12 cellular contexts compared by ENCODE assay signal in the genomic region with DNA sequence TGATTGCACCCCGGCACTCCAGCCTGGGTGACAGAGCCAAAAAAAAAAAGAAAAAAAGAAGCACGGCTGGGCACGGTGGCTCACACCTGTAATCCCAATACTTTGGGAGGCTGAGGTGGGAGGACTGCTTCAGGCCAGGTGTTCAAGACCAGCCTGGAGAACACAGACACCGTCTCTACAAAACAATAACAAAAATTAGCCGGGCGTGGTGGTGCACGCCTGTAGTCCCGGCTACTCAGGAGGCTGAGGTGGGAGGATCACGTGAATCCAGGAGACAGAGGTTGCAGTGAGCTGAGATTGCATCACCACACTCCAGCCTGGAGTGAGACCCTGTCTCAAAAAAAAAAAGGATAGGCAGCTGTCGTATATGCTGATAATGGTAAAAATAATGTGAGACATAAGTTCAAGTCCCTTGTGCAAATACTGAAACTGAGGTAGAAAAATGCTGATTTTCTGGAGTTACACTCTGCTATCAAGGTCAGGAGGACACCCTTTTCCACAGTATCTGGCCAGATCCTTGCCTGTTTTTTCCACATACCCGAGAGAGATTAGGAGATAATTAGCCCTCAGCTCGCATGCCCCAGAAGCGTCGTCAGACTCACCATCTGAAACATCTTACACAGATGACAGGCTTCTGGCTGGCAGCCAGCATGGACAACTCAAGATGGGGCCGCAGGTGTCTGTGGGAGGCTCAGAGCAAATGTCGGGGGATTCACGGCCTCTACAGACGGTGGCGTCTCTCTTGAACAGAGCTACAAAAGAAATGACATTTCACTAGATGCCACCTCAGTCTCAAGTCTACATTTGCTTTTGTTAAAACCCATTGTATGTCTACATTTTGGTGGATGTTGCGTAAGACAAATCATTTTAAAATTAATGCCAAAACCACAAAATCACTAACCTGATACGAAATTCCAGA. TPM values are rescaled to one million over a fixed set of nuclear protein-coding genes. Genes with fewer than 3 reads are reported as not detected.
DNase-seq lines count a peak whose midpoint lies in the region; ATAC-seq and TF ChIP-seq lines count a peak whose summit lies in the region.
"Had no signal": no experiment of that assay in that cellular context is flagged by ENCODE, and none has a peak within 500 bp of the region (broad histone marks: within the 10 kb centered on the region; RNA-seq: fewer than 3 reads in every experiment).

No MANE protein-coding gene starts in this region.

- peaks cover 7 to 13% of the 10 kb centered on the region in 2 experiments; a peak in 3 of 4 replicates for H3K79me1 ChIP-seq in IMR-90 (ENCODE audit: low read depth in 1 of 2, low read length in 2 of 2)

- no peak overlapping the region for H4K5ac ChIP-seq in IMR-90 (ENCODE audit: low read depth, low read length)

- H2BK120ac ChIP-seq in IMR-90 (ENCODE audit: low read depth, low read length) = no peak overlapping the region

- ATAC-seq in IMR-90 (ENCODE audit: low read depth) (peak; percentile 36), HG02610 (IDR thresholded peaks at IDR 0.05; ENCODE audit: unreplicated experiment) (no peak), HG02852 (IDR thresholded peaks at IDR 0.05; ENCODE audit: unreplicated experiment) (no peak)
- ATAC-seq: activated T-cell treated with anti-CD3 and anti-CD28 coated beads, Interleukin-2, amount 50 U/mL, for 72 hours had no signal

- H2AK9ac ChIP-seq in IMR-90 (replicated peaks; ENCODE audit: low read depth, low read length, poor library complexity) = no peak overlapping the region

- H3K56ac ChIP-seq in IMR-90 (ENCODE audit: extremely low read depth, insufficient read depth, low read length) = no peak overlapping the region

- no peaks in the 10 kb centered on the region for H4K20me1 ChIP-seq in IMR-90 (ENCODE audit: insufficient read depth, low read length)

- CTCF ChIA-PET in IMR-90 (lab: Yijun Ruan, JAX) = interaction anchor here (0.5 to 0.6 kb wide), 2 partner anchors 11 to 249 kb away, joined by 3 to 8 read pairs; no protein-coding TSS in a partner anchor

- H3K4me1 ChIP-seq in BE2C (peaks cover 5% of the 10 kb centered on the region), IMR-90 (ENCODE audit: control insufficient read depth, insufficient read depth, low read length) (peaks cover 3% of the 10 kb centered on the region)

- TF ChIP-seq POLR2A in IMR-90 (IDR thresholded peaks at IDR 0.05; ENCODE audit: low read depth, low read length) = no peak

- no peak overlapping the region for H2BK5ac ChIP-seq in IMR-90 (ENCODE audit: low read depth, low read length, poor library complexity, severe bottlenecking)

- peaks cover 38% of the 10 kb centered on the region for H3K36me3 ChIP-seq in BE2C
- peaks cover 36% of the 10 kb centered on the region for H3K36me3 ChIP-seq in IMR-90 (ENCODE audit: control insufficient read depth, insufficient read depth, low read length)

- TF ChIP-seq RAD21 in IMR-90 (IDR thresholded peaks at IDR 0.05; ENCODE audit: low read length) = no peak

- H3K27me3 ChIP-seq in BE2C = no peaks in the 10 kb centered on the region
- H3K27me3 ChIP-seq in IMR-90 (ENCODE audit: control insufficient read depth, insufficient read depth, low read length) = no peaks in the 10 kb centered on the region

- no peak overlapping the region for H3K14ac ChIP-seq in IMR-90 (replicated peaks; ENCODE audit: low read depth, low read length)

- no peak overlapping the region for H3K4me3 ChIP-seq in BE2C (ENCODE audit: low read depth, low read length)
- no peak overlapping the region for H3K4me3 ChIP-seq in IMR-90 (ENCODE audit: insufficient read depth, low read depth, low read length)
- H3K4me3 ChIP-seq: skin epidermis had no signal

- H3K23ac ChIP-seq in IMR-90 (ENCODE audit: low read depth, low read length) = no peak overlapping the region

- no peak overlapping the region for H3K18ac ChIP-seq in IMR-90 (ENCODE audit: low read depth, low read length)

- DNase-seq in BE2C = peak; percentile 84
- peak; percentile 60 for DNase-seq in IMR-90
- peak; percentile 66 to 72 for DNase-seq in SHP77 (lab: John Stamatoyannopoulos, UW)
- peak; percentile 27 for DNase-seq in glomerular visceral epithelial cell (ENCODE audit: extremely low spot score)
- DNase-seq in C1 segment of cervical spinal cord (lab: John Stamatoyannopoulos, UW) = no peak
- DNase-seq in cerebellar nuclear complex (lab: John Stamatoyannopoulos, UW) = no peak
- DNase-seq: activated T-cell treated with anti-CD3 and anti-CD28 coated beads, Interleukin-2, amount 50 U/mL, for 72 hours; DMS153; T1000 had no signal

- H3K4me2 ChIP-seq in IMR-90 (ENCODE audit: low read depth, low read length) = 0 out of 2 replicates have a peak overlapping the region, but pooled peaks have one; percentile 11

- H2AFZ ChIP-seq in IMR-90 (replicated peaks; ENCODE audit: low read length, poor library complexity) = no peak overlapping the region

- H2AK5ac ChIP-seq in IMR-90 (ENCODE audit: low read depth, low read length) = no peak overlapping the region

- no peak overlapping the region for H2BK15ac ChIP-seq in IMR-90 (ENCODE audit: low read depth, low read length)

- no TSS peak for BruUV-seq in IMR-90 (replicated peaks; lab: Mats Ljungman, UMichigan)

- H3K27ac ChIP-seq in IMR-90 (ENCODE audit: insufficient read depth, low read length) = 0 out of 2 replicates have a peak overlapping the region, but pooled peaks have one; percentile 14
- H3K27ac ChIP-seq: skin epidermis had no signal

- no peaks in the 10 kb centered on the region for H3K9me1 ChIP-seq in IMR-90 (ENCODE audit: insufficient read depth, low read length)

- dilution Hi-C loops in IMR-90 (cut with HindIII; ENCODE audit: low sequenced_read_pairs, unreplicated experiment) = no loop called here

- WGBS in IMR-90 (ENCODE audit: extremely low coverage in 2 of 2, insufficient read length in 1 of 2), 2 experiments = 30% methylated on average over 2 of the region's 21 CpGs; no CpG with 5 or more reads in 1 of the 2 experiments

- no peak overlapping the region for H3K4ac ChIP-seq in IMR-90 (ENCODE audit: low read depth, low read length)

- in situ Hi-C loops in IMR-90 (cut with MboI; ENCODE audit: low sequenced_read_pairs) = no loop called here

- no peak overlapping the region for H2BK20ac ChIP-seq in IMR-90 (ENCODE audit: low read depth, low read length)

- no peak overlapping the region for H3K9ac ChIP-seq in IMR-90 (ENCODE audit: low read depth, low read length)

- intact Hi-C loops in IMR-90 (cut with micrococcal nuclease) = no loop called here

- no peak for TF ChIP-seq CTCF in BE2C (IDR thresholded peaks at IDR 0.05; ENCODE audit: low read depth, low read length)
- TF ChIP-seq CTCF in IMR-90 (conservative IDR thresholded peaks at IDR 0.05; ENCODE audit: low read depth, low read length) = no peak

- no peak overlapping the region for H4K8ac ChIP-seq in IMR-90 (ENCODE audit: low read depth in 2 of 2, low read length in 2 of 2)

- H4K91ac ChIP-seq in IMR-90 (ENCODE audit: insufficient read depth, low read depth, low read length) = no peak overlapping the region

- H3K9me3 ChIP-seq in BE2C = no peaks in the 10 kb centered on the region
- no peaks in the 10 kb centered on the region for H3K9me3 ChIP-seq in IMR-90 (ENCODE audit: control insufficient read depth, insufficient read depth, low read length)

- POLR2A ChIA-PET in IMR-90 (lab: Charles Lee; ENCODE audit: unreplicated experiment) = no interaction called here

TF ChIP-seq in IMR-90, 13 proteins besides CTCF, POLR2A, EP300 and RAD21:
- TF ChIP-seq CEBPB (IDR thresholded peaks at IDR 0.05; ENCODE audit: low read depth, low read length) (peak; percentile 93), NFE2L2 (IDR thresholded peaks at IDR 0.05; ENCODE audit: low read depth, low read length) (no peak)

RNA-seq across cellular contexts. Expression of gene WDR45B, which starts 36.8 kb away (rescaled TPM):
- 200 TPM for polyA plus RNA-seq in BE2C (2012; ENCODE audit: insufficient read depth, insufficient read length, low read depth)
- 65.8 and 98.2 TPM in 2 replicates for total RNA-seq in IMR-90 (2012; rRNA removed)
- polyA plus RNA-seq in IMR-90 (2012; rRNA removed) = 99.1 and 110 TPM in 2 replicates
- polyA plus RNA-seq in IMR-90 (2012; cell fraction: cytosol; rRNA removed) = 56.2 and 79.8 TPM in 2 replicates
- polyA plus RNA-seq in IMR-90 (2012; cell fraction: nucleus; rRNA removed; ENCODE audit: low replicate concordance) = 92.4 and 155 TPM in 2 replicates

Comparison
In these comparisons a context has a peak if more than half of its experiments do, and no peak if none do; other contexts are left out.
1. DNase-seq: peak in BE2C (single experiment), IMR-90 (single experiment), SHP77 (2 of 2) and glomerular visceral epithelial cell (single experiment); none in C1 segment of cervical spinal cord (0 of 14) and cerebellar nuclear complex (0 of 2).